31 cellular contexts compared by ENCODE assay signal in genomic region chr7:74713567-74713966, GRCh38.
"Had no signal": no experiment of that assay in that cellular context is flagged by ENCODE, and none has a peak within 500 bp of the region (broad histone marks: within the 10 kb centered on the region; RNA-seq: fewer than 3 reads in every experiment).

No MANE protein-coding gene starts in this region.

- H3K27me3 Mint-ChIP-seq: activated CD4-positive, alpha-beta memory T cell treated with anti-CD3 and anti-CD28 coated beads, Interleukin-2, amount 10 ng/mL, durations not matched to agents 7 days and 5 days; activated CD4-positive, alpha-beta T cell treated with anti-CD3 and anti-CD28 coated beads for 36 hours; activated CD4-positive, alpha-beta T cell treated with anti-CD3 and anti-CD28 coated beads, Interleukin-2, amount 10 ng/mL, durations not matched to agents 24 days and 14 days; activated naive CD4-positive, alpha-beta T cell treated with anti-CD3 and anti-CD28 coated beads, Interleukin-2, amount 10 ng/mL, durations not matched to agents 7 days and 5 days; activated naive CD8-positive, alpha-beta T cell treated with anti-CD3 and anti-CD28 coated beads, Interleukin-2, amount 10 ng/mL, durations not matched to agents 7 days and 5 days; activated T-cell treated with anti-CD3 and anti-CD28 coated beads, Interleukin-2, amount 50 U/mL, for 24 hours; brain; T-helper 17 cell had no signal

- DNase-seq: activated CD4-positive, alpha-beta memory T cell treated with anti-CD3 and anti-CD28 coated beads, Interleukin-2, amount 10 ng/mL, durations not matched to agents 7 days and 5 days; activated CD4-positive, alpha-beta T cell treated with anti-CD3 and anti-CD28 coated beads for 36 hours; activated CD4-positive, alpha-beta T cell treated with anti-CD3 and anti-CD28 coated beads, Interleukin-2, amount 10 ng/mL, durations not matched to agents 24 days and 14 days; activated CD4-positive, alpha-beta T cell treated with anti-CD3 and anti-CD28 coated beads, Interleukin-2, amount 50 U/mL, for 4 hours; activated CD4-positive, CD25-positive, alpha-beta regulatory T cell; activated CD4-positive, CD25-positive, alpha-beta regulatory T cell treated with anti-CD3 and anti-CD28 coated beads, Interleukin-2, amount 50 U/mL, for 72 hours; activated CD8-positive, alpha-beta memory T cell treated with anti-CD3 and anti-CD28 coated beads, Interleukin-2, amount 50 U/mL, for 48 hours; activated gamma-delta T cell; activated naive CD4-positive, alpha-beta T cell; activated naive CD4-positive, alpha-beta T cell treated with anti-CD3 and anti-CD28 coated beads, Interleukin-2, amount 10 ng/mL, durations not matched to agents 7 days and 5 days; activated naive CD8-positive, alpha-beta T cell treated with anti-CD3 and anti-CD28 coated beads, Interleukin-2, amount 10 ng/mL, durations not matched to agents 7 days and 5 days; activated T-cell treated with anti-CD3 and anti-CD28 coated beads for 4 hours; activated T-cell treated with anti-CD3 and anti-CD28 coated beads, Interleukin-2, amount 50 U/mL, for 24 hours; activated T-cell treated with anti-CD3 and anti-CD28 coated beads, Interleukin-2, amount 50 U/mL, for 72 hours; central memory CD4-positive, alpha-beta T cell; cerebellar nuclear complex; colonic mucosa; effector CD8-positive, alpha-beta T cell; esophagus squamous epithelium; head of caudate nucleus; T-helper 17 cell; T1000 had no signal

- H3K27me3 ChIP-seq: ascending aorta, breast epithelium, cardiac muscle cell, colonic mucosa, esophagus squamous epithelium had no signal

- H3K4me1 Mint-ChIP-seq: activated CD4-positive, alpha-beta memory T cell treated with anti-CD3 and anti-CD28 coated beads, Interleukin-2, amount 10 ng/mL, durations not matched to agents 7 days and 5 days; brain had no signal

- H3K36me3 ChIP-seq: colonic mucosa had no signal

- H3K27ac ChIP-seq: ascending aorta, breast epithelium, cardiac muscle cell, colonic mucosa, epithelial cell of prostate, esophagus squamous epithelium had no signal

- H3K4me3 ChIP-seq: ascending aorta, breast epithelium, cardiac muscle cell, colonic mucosa, esophagus squamous epithelium had no signal

- H3K4me1 ChIP-seq: ascending aorta, breast epithelium, colonic mucosa, esophagus squamous epithelium had no signal

- H3K27ac Mint-ChIP-seq: activated CD4-positive, alpha-beta memory T cell treated with anti-CD3 and anti-CD28 coated beads, Interleukin-2, amount 10 ng/mL, durations not matched to agents 7 days and 5 days; activated CD4-positive, alpha-beta T cell treated with anti-CD3 and anti-CD28 coated beads for 36 hours; activated CD4-positive, alpha-beta T cell treated with anti-CD3 and anti-CD28 coated beads, Interleukin-2, amount 10 ng/mL, durations not matched to agents 24 days and 14 days; activated naive CD4-positive, alpha-beta T cell treated with anti-CD3 and anti-CD28 coated beads, Interleukin-2, amount 10 ng/mL, durations not matched to agents 7 days and 5 days; activated naive CD8-positive, alpha-beta T cell treated with anti-CD3 and anti-CD28 coated beads, Interleukin-2, amount 10 ng/mL, durations not matched to agents 7 days and 5 days; activated T-cell treated with anti-CD3 and anti-CD28 coated beads, Interleukin-2, amount 50 U/mL, for 24 hours; activated T-cell treated with anti-CD3 and anti-CD28 coated beads, Interleukin-2, amount 50 U/mL, for 72 hours; brain; T-helper 17 cell; T-helper 2 cell treated with Interferon-gamma antibody and Interleukin-4, amounts not matched to agents 5 μg/mL and 100 μg/mL, for 36 hours had no signal

- H3K4me3 Mint-ChIP-seq: activated CD4-positive, alpha-beta memory T cell treated with anti-CD3 and anti-CD28 coated beads, Interleukin-2, amount 10 ng/mL, durations not matched to agents 7 days and 5 days; activated CD4-positive, alpha-beta T cell treated with anti-CD3 and anti-CD28 coated beads for 36 hours; activated CD4-positive, alpha-beta T cell treated with anti-CD3 and anti-CD28 coated beads, Interleukin-2, amount 10 ng/mL, durations not matched to agents 24 days and 14 days; activated naive CD4-positive, alpha-beta T cell treated with anti-CD3 and anti-CD28 coated beads, Interleukin-2, amount 10 ng/mL, durations not matched to agents 7 days and 5 days; activated naive CD8-positive, alpha-beta T cell treated with anti-CD3 and anti-CD28 coated beads, Interleukin-2, amount 10 ng/mL, durations not matched to agents 7 days and 5 days; activated T-cell treated with anti-CD3 and anti-CD28 coated beads, Interleukin-2, amount 50 U/mL, for 24 hours; activated T-cell treated with anti-CD3 and anti-CD28 coated beads, Interleukin-2, amount 50 U/mL, for 72 hours; brain; T-helper 17 cell; T-helper 2 cell treated with Interferon-gamma antibody and Interleukin-4, amounts not matched to agents 5 μg/mL and 100 μg/mL, for 36 hours had no signal

- ATAC-seq: activated CD4-positive, alpha-beta T cell treated with anti-CD3 and anti-CD28 coated beads for 36 hours; activated naive CD4-positive, alpha-beta T cell treated with anti-CD3 and anti-CD28 coated beads, Interleukin-2, amount 50 U/mL, for 72 hours; activated T-cell treated with anti-CD3 and anti-CD28 coated beads, Interleukin-2, amount 50 U/mL, for 72 hours; T-helper 17 cell had no signal

- FAIRE-seq: endothelial cell of umbilical vein, frontal cortex had no signal

- H3K9me3 ChIP-seq: colonic mucosa had no signal
